In genomic region chr17:68698761-68699160, GRCh38 we compare ENCODE assay signal across 14 cellular contexts.
DNase-seq lines count a peak whose midpoint lies in the region; ATAC-seq and TF ChIP-seq lines count a peak whose summit lies in the region.
"Had no signal": no experiment of that assay in that cellular context is flagged by ENCODE, and none has a peak within 500 bp of the region (broad histone marks: within the 10 kb centered on the region; RNA-seq: fewer than 3 reads in every experiment).

No MANE protein-coding gene starts in this region.

- no peak overlapping the region for H3K4me3 ChIP-seq in SK-N-SH (ENCODE audit: low read depth in 2 of 2, low read length in 1 of 2)
- H3K4me3 ChIP-seq: A549, thoracic aorta had no signal

- H3K79me2 ChIP-seq in SK-N-SH (ENCODE audit: insufficient read depth): no peaks in the 10 kb centered on the region

- H3K9me3 ChIP-seq in SK-N-SH: no peaks in the 10 kb centered on the region
- H3K9me3 ChIP-seq: A549, thoracic aorta had no signal

- peaks cover 8% of the 10 kb centered on the region for H3K9me3 Mint-ChIP-seq in dendritic cell treated with granulocyte-macrophage colony-stimulating factor and Interleukin-4, amounts not matched to agents 40 ng/mL and 50 ng/mL, for 4 days

- peaks cover 2% of the 10 kb centered on the region for H3K27me3 Mint-ChIP-seq in dendritic cell treated with granulocyte-macrophage colony-stimulating factor and Interleukin-4, amounts not matched to agents 40 ng/mL and 50 ng/mL, for 4 days

- no peak overlapping the region for H2AFZ ChIP-seq in SK-N-SH (ENCODE audit: low read depth)

- H3K27me3 ChIP-seq in SK-N-SH (ENCODE audit: insufficient read depth): no peaks in the 10 kb centered on the region

- no peak for TF ChIP-seq CTCF in SK-N-SH (IDR thresholded peaks at IDR 0.05)

- TF ChIP-seq RAD21 in SK-N-SH (IDR thresholded peaks at IDR 0.05; ENCODE audit: low read length): no peak

- WGBS in SK-N-SH (ENCODE audit: low lambda C conversion rate): 22% methylated on average over 3 of the region's 3 CpGs

- no peaks in the 10 kb centered on the region for H4K20me1 ChIP-seq in SK-N-SH (ENCODE audit: insufficient read depth)

- POLR2A ChIA-PET in SK-N-SH (lab: Yijun Ruan, JAX): no interaction called here

- peak; percentile 72 for ATAC-seq in Right ventricle myocardium inferior
- no peak for ATAC-seq in GM18858 (IDR thresholded peaks at IDR 0.05; ENCODE audit: unreplicated experiment)
- ATAC-seq: A549; activated naive CD8-positive, alpha-beta T cell treated with anti-CD3 and anti-CD28 coated beads, Interleukin-2, amount 50 U/mL, for 24 hours had no signal

- H3K27ac ChIP-seq in SK-N-SH (ENCODE audit: low read depth in 2 of 2, low read length in 1 of 2): no peak overlapping the region
- H3K27ac ChIP-seq: thoracic aorta had no signal

- no peaks in the 10 kb centered on the region for H3K36me3 Mint-ChIP-seq in dendritic cell treated with granulocyte-macrophage colony-stimulating factor and Interleukin-4, amounts not matched to agents 40 ng/mL and 50 ng/mL, for 4 days (ENCODE audit: low read depth)

- no peak for TF ChIP-seq EP300 in SK-N-SH (IDR thresholded peaks at IDR 0.05; ENCODE audit: borderline replicate concordance in 1 of 2, low read depth in 1 of 2, low read length in 1 of 2)

- H3K27ac Mint-ChIP-seq in dendritic cell treated with granulocyte-macrophage colony-stimulating factor and Interleukin-4, amounts not matched to agents 40 ng/mL and 50 ng/mL, for 4 days: peak overlapping the region; percentile 91
- H3K27ac Mint-ChIP-seq: activated naive CD8-positive, alpha-beta T cell treated with anti-CD3 and anti-CD28 coated beads, Interleukin-2, amount 50 U/mL, for 24 hours had no signal

- DNase-seq in Right ventricle myocardium inferior (ENCODE audit: missing footprints): no peak
- no peak for DNase-seq in cardiac septum (ENCODE audit: low spot score)
- DNase-seq in medulla oblongata (ENCODE audit: extremely low spot score): peak; percentile 38
- DNase-seq in SK-N-SH: no peak
- DNase-seq in NCI-H82 treated with DMSO at 0.1 percent for 48 hours (lab: John Stamatoyannopoulos, UW; ENCODE audit: unreplicated experiment): no peak
- no peak for DNase-seq in hepatic stellate cell (ENCODE audit: low spot score)
- DNase-seq: activated naive CD8-positive, alpha-beta T cell treated with anti-CD3 and anti-CD28 coated beads, Interleukin-2, amount 50 U/mL, for 24 hours; activated T-cell treated with anti-CD3 and anti-CD28 coated beads, Interleukin-2, amount 50 U/mL, for 1 hour; Karpas-422; T-helper 1 cell had no signal

- H3K9me2 ChIP-seq in SK-N-SH: no peaks in the 10 kb centered on the region

- H3F3A ChIP-seq in SK-N-SH (replicated peaks; ENCODE audit: insufficient read depth): no peaks in the 10 kb centered on the region

- CTCF ChIA-PET in SK-N-SH (lab: Yijun Ruan, JAX): interaction anchor here (0.9 to 1.5 kb wide), 3 partner anchors 8 to 18 kb away, joined by 3 to 4 read pairs (median 4); no protein-coding TSS in a partner anchor

- no peak overlapping the region for H3K4me3 Mint-ChIP-seq in dendritic cell treated with granulocyte-macrophage colony-stimulating factor and Interleukin-4, amounts not matched to agents 40 ng/mL and 50 ng/mL, for 4 days
- H3K4me3 Mint-ChIP-seq: activated naive CD8-positive, alpha-beta T cell treated with anti-CD3 and anti-CD28 coated beads, Interleukin-2, amount 50 U/mL, for 24 hours had no signal

- no peaks in the 10 kb centered on the region for H3K4me1 ChIP-seq in SK-N-SH (ENCODE audit: control insufficient read depth in 1 of 2, insufficient read depth in 2 of 2, low read depth in 1 of 2, low read length in 1 of 2)

- intact Hi-C loops in Right ventricle myocardium inferior (cut with DNase I): no loop called here
- intact Hi-C loops in cardiac septum (cut with DNase I): no loop called here
- intact Hi-C loops in dendritic cell treated with granulocyte-macrophage colony-stimulating factor and Interleukin-4, amounts not matched to agents 40 ng/mL and 50 ng/mL, for 4 days (cut with micrococcal nuclease): no loop called here

- no peak overlapping the region for H3K4me2 ChIP-seq in SK-N-SH
- H3K4me2 ChIP-seq: A549 had no signal

- H3K4me1 Mint-ChIP-seq in dendritic cell treated with granulocyte-macrophage colony-stimulating factor and Interleukin-4, amounts not matched to agents 40 ng/mL and 50 ng/mL, for 4 days (ENCODE audit: low read depth): peaks cover 30% of the 10 kb centered on the region
- H3K4me1 Mint-ChIP-seq: activated naive CD8-positive, alpha-beta T cell treated with anti-CD3 and anti-CD28 coated beads, Interleukin-2, amount 50 U/mL, for 24 hours had no signal

- H3K36me3 ChIP-seq in SK-N-SH (replicated peaks in 1 of 2; ENCODE audit: control insufficient read depth in 1 of 2, insufficient read depth in 2 of 2, low read length in 1 of 2): no peaks in the 10 kb centered on the region
- H3K36me3 ChIP-seq: thoracic aorta had no signal

- H3K9ac ChIP-seq in SK-N-SH: no peak overlapping the region

TF ChIP-seq in SK-N-SH, 30 proteins besides CTCF, POLR2A, EP300 and RAD21:
- TF ChIP-seq RFX5 (IDR thresholded peaks at IDR 0.05; ENCODE audit: low read length) (no peak), USF2 (IDR thresholded peaks at IDR 0.05; ENCODE audit: borderline replicate concordance, low read depth, low read length) (no peak), FOXJ3 (CRISPR knock-in tag; IDR thresholded peaks at IDR 0.05) (no peak), SMC3 (IDR thresholded peaks at IDR 0.05; ENCODE audit: low read depth, low read length) (no peak), NRF1 (IDR thresholded peaks at IDR 0.05; ENCODE audit: low read depth, low read length) (no peak), ELF1 (IDR thresholded peaks at IDR 0.05) (no peak), RXRA (IDR thresholded peaks at IDR 0.05; ENCODE audit: borderline replicate concordance, low read depth) (no peak)
TF ChIP-seq in SK-N-SH: peak in this region for 0.
